15 cellular contexts compared by ENCODE assay signal in the genomic region with DNA sequence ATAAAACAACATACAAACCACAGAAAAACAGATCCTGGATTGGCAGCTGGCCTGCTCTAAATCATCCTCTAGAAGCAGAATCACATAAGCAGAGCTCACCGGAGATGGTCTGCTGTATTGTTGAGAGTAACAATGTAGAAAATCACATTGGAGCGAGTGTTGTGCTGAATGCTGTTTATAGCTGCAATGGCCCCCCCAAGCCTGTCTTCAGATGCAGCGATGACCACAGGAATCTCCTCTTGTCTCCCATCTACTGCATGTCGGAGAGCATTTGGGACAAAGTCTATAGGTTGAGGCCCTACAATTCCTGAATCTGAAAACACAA. TPM values are rescaled to one million over a fixed set of nuclear protein-coding genes. Genes with fewer than 3 reads are reported as not detected.
DNase-seq lines count a peak whose midpoint lies in the region; ATAC-seq and TF ChIP-seq lines count a peak whose summit lies in the region.
"Had no signal": no experiment of that assay in that cellular context is flagged by ENCODE, and none has a peak within 500 bp of the region (broad histone marks: within the 10 kb centered on the region; RNA-seq: fewer than 3 reads in every experiment).

No MANE protein-coding gene starts in this region.

- no peaks in the 10 kb centered on the region for H3K4me1 ChIP-seq in CD8-positive, alpha-beta memory T cell (ENCODE audit: insufficient read depth, low read length)
- peaks cover 0 to 7% (median 0%) of the 10 kb centered on the region in 4 donors for H3K4me1 ChIP-seq in tibial nerve
- H3K4me1 ChIP-seq: SJSA1 had no signal

- peak overlapping the region in 1 of 7 donors; percentile 70 for H3K4me3 Mint-ChIP-seq in CD8-positive, alpha-beta memory T cell
- H3K4me3 Mint-ChIP-seq in T-helper 17 cell, result no peak overlapping the region
- H3K4me3 Mint-ChIP-seq in glutamatergic neuron (ENCODE audit: unreplicated experiment), result no peak overlapping the region
- H3K4me3 Mint-ChIP-seq: activated T-cell treated with anti-CD3 and anti-CD28 coated beads, Interleukin-2, amount 50 U/mL, for 4 hours had no signal

- peaks cover 4 to 72% (median 24%) of the 10 kb centered on the region in 3 donors for H3K36me3 Mint-ChIP-seq in CD8-positive, alpha-beta memory T cell
- H3K36me3 Mint-ChIP-seq in T-helper 17 cell (ENCODE audit: low read depth), result peaks cover 7% of the 10 kb centered on the region
- no peaks in the 10 kb centered on the region for H3K36me3 Mint-ChIP-seq in glutamatergic neuron (ENCODE audit: unreplicated experiment)

- no peak for TF ChIP-seq POLR2A in tibial nerve (IDR thresholded peaks at IDR 0.05)

- no peak for DNase-seq in CD8-positive, alpha-beta memory T cell
- no peak for DNase-seq in T-helper 17 cell
- no peak for DNase-seq in glutamatergic neuron
- DNase-seq in retina, result no peak
- DNase-seq in tibial nerve (ENCODE audit: low spot score in 2 of 2), result no peak
- DNase-seq: activated T-cell treated with anti-CD3 and anti-CD28 coated beads, Interleukin-2, amount 50 U/mL, for 4 hours; AML-193; amygdala; DMS53; foreskin melanocyte; stimulated activated CD4-positive, alpha-beta T cell treated with anti-CD3 and anti-CD28 coated beads, Interleukin-4, amount 100 ng/mL, for 24 hours had no signal

- 86 to 94% methylated on average over 4 of the region's 4 CpGs for WGBS in tibial nerve, 2 donors

- no peak for TF ChIP-seq EP300 in tibial nerve (IDR thresholded peaks at IDR 0.05)

- no peaks in the 10 kb centered on the region for H3K9me3 Mint-ChIP-seq in CD8-positive, alpha-beta memory T cell
- H3K9me3 Mint-ChIP-seq in glutamatergic neuron (ENCODE audit: unreplicated experiment), result no peaks in the 10 kb centered on the region
- H3K9me3 Mint-ChIP-seq: activated T-cell treated with anti-CD3 and anti-CD28 coated beads, Interleukin-2, amount 50 U/mL, for 4 hours had no signal

- no peaks in the 10 kb centered on the region for H3K9me3 ChIP-seq in CD8-positive, alpha-beta memory T cell (ENCODE audit: low read length)
- H3K9me3 ChIP-seq in T-helper 17 cell (ENCODE audit: control insufficient read depth, low read length, poor library complexity, severe bottlenecking) (no peaks in the 10 kb centered on the region), tibial nerve (no peaks in the 10 kb centered on the region)
- H3K9me3 ChIP-seq: SJSA1 had no signal

- no peaks in the 10 kb centered on the region for H3K27me3 Mint-ChIP-seq in CD8-positive, alpha-beta memory T cell
- H3K27me3 Mint-ChIP-seq in T-helper 17 cell (no peaks in the 10 kb centered on the region), glutamatergic neuron (ENCODE audit: unreplicated experiment) (no peaks in the 10 kb centered on the region)

- POLR2A ChIA-PET in CD8-positive, alpha-beta memory T cell (lab: Charles Lee), result no interaction called here

- H3K4me3 ChIP-seq in CD8-positive, alpha-beta memory T cell (ENCODE audit: low read length), result no peak overlapping the region
- no peak overlapping the region for H3K4me3 ChIP-seq in tibial nerve
- H3K4me3 ChIP-seq: SJSA1 had no signal

- H3K4me1 Mint-ChIP-seq in CD8-positive, alpha-beta memory T cell, result peaks cover 8 to 17% (median 10%) of the 10 kb centered on the region in 3 donors
- H3K4me1 Mint-ChIP-seq in T-helper 17 cell (peaks cover 8% of the 10 kb centered on the region), glutamatergic neuron (ENCODE audit: low read depth, unreplicated experiment) (peaks cover 11% of the 10 kb centered on the region)

- H3K27ac ChIP-seq in 22Rv1 (peak overlapping the region; percentile 19; the same call in 1 of the 2 replicates), tibial nerve (no peak overlapping the region)
- no peak overlapping the region for H3K27ac ChIP-seq in CD8-positive, alpha-beta memory T cell (ENCODE audit: low read depth, low read length)
- H3K27ac ChIP-seq: SJSA1 had no signal

- H3K36me3 ChIP-seq in CD8-positive, alpha-beta memory T cell (ENCODE audit: insufficient read depth, low read length), result peaks cover 47% of the 10 kb centered on the region
- peaks cover 0 to 73% (median 24%) of the 10 kb centered on the region in 3 donors for H3K36me3 ChIP-seq in tibial nerve

- H3K27me3 ChIP-seq in CD8-positive, alpha-beta memory T cell (ENCODE audit: insufficient read depth, low read length, poor library complexity, severe bottlenecking), result no peaks in the 10 kb centered on the region
- H3K27me3 ChIP-seq in tibial nerve, result no peaks in the 10 kb centered on the region
- H3K27me3 ChIP-seq: SJSA1 had no signal

- CTCF ChIA-PET in CD8-positive, alpha-beta memory T cell (lab: Charles Lee), result no interaction called here

- H3K27ac Mint-ChIP-seq in CD8-positive, alpha-beta memory T cell, result peak overlapping the region; percentile 11 to 87 (median 64)
- H3K27ac Mint-ChIP-seq in T-helper 17 cell (peak overlapping the region; percentile 27), glutamatergic neuron (ENCODE audit: unreplicated experiment) (peak overlapping the region; percentile 34)

- TF ChIP-seq CTCF in 22Rv1 (IDR thresholded peaks at IDR 0.05) (no peak), glutamatergic neuron (IDR thresholded peaks at IDR 0.05; ENCODE audit: partially characterized antibody, unreplicated experiment) (no peak), tibial nerve (IDR thresholded peaks at IDR 0.05) (no peak)

- ATAC-seq in T-helper 17 cell, result no peak
- no peak for ATAC-seq in HG02870 (IDR thresholded peaks at IDR 0.05; ENCODE audit: unreplicated experiment)
- no peak for ATAC-seq in GM21786 (IDR thresholded peaks at IDR 0.05; ENCODE audit: unreplicated experiment)
- ATAC-seq: activated T-cell treated with anti-CD3 and anti-CD28 coated beads, Interleukin-2, amount 50 U/mL, for 4 hours had no signal

RNA-seq across cellular contexts. Expression of gene GLT8D1, which starts 8.0 kb away (rescaled TPM):
- total RNA-seq in CD8-positive, alpha-beta memory T cell, result 10 to 100 TPM; 34.9 to 42.4 TPM
- 60.0 TPM for polyA plus RNA-seq in CD8-positive, alpha-beta memory T cell
- total RNA-seq in T-helper 17 cell, result 10 to 100 TPM; 18.9 to 23.0 TPM
- 46.4 TPM for total RNA-seq in glutamatergic neuron (ENCODE audit: unreplicated experiment)
- total RNA-seq in tibial nerve, result 100 to 1,000 TPM in 1 of 4 donors, 10 to 100 TPM in 3; 44.7 to 109 (median 94.9) TPM

RNA-seq across cellular contexts. Expression of gene SPCS1, which starts 8.3 kb away (rescaled TPM):
- total RNA-seq in CD8-positive, alpha-beta memory T cell, result 100 to 1,000 TPM; 154 to 156 TPM
- 357 TPM for polyA plus RNA-seq in CD8-positive, alpha-beta memory T cell
- 10 to 100 TPM; 62.6 to 63.7 TPM for total RNA-seq in T-helper 17 cell
- total RNA-seq in glutamatergic neuron (ENCODE audit: unreplicated experiment), result 62.4 TPM
- 100 to 1,000 TPM in 1 of 4 donors, 10 to 100 TPM in 3; 58.8 to 123 (median 77.4) TPM for total RNA-seq in tibial nerve

RNA-seq across cellular contexts. Expression of gene GNL3, which starts 11.8 kb away (rescaled TPM):
- 100 to 1,000 TPM; 229 to 233 TPM for total RNA-seq in CD8-positive, alpha-beta memory T cell
- 58.5 TPM for polyA plus RNA-seq in CD8-positive, alpha-beta memory T cell
- total RNA-seq in T-helper 17 cell, result 100 to 1,000 TPM; 109 to 117 TPM
- 75.2 TPM for total RNA-seq in glutamatergic neuron (ENCODE audit: unreplicated experiment)
- total RNA-seq in tibial nerve, result 10 to 100 TPM; 44.8 to 57.5 (median 52.6) TPM

RNA-seq across cellular contexts. Expression of gene PBRM1, which starts 11.9 kb away (rescaled TPM):
- 10 to 100 TPM; 78.6 to 81.4 TPM for total RNA-seq in CD8-positive, alpha-beta memory T cell
- polyA plus RNA-seq in CD8-positive, alpha-beta memory T cell, result 83.6 TPM
- total RNA-seq in T-helper 17 cell, result 10 to 100 TPM; 62.8 to 70.8 TPM
- total RNA-seq in glutamatergic neuron (ENCODE audit: unreplicated experiment), result 192 TPM
- 100 to 1,000 TPM in 3 of 4 donors, 10 to 100 TPM in 1; 87.0 to 123 (median 114) TPM for total RNA-seq in tibial nerve
